In the genomic region with DNA sequence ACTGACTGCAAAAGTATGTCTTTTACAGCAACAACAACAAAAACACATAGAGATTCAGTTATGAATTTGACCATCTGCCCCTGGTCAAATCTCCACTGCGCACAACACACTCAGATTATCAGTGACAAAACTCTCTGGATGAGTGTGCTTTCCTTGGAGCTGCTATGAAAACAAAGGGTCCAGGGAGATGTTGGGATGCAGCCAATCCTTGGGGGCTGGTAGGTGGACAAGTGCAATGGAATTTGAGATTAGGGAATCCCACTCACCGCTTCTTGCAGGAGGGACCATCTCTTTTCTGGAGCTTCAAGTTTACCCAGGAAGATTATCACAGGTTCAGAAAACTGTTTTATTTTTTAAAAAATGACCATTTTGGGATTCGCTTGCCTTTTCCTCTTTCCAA, we compare ENCODE assay signal across 27 cellular contexts.
DNase-seq lines count a peak whose midpoint lies in the region; ATAC-seq, FAIRE-seq and TF ChIP-seq lines count a peak whose summit lies in the region.
"Had no signal": no experiment of that assay in that cellular context is flagged by ENCODE, and none has a peak within 500 bp of the region (broad histone marks: within the 10 kb centered on the region; RNA-seq: fewer than 3 reads in every experiment).

No MANE protein-coding gene starts in this region.

- no peak overlapping the region for H2AFZ ChIP-seq in hepatocyte

- intact Hi-C loops in thyroid gland (cut with DNase I) = no loop called here

- H3K36me3 Mint-ChIP-seq in nephron (ENCODE audit: low read depth) = no peaks in the 10 kb centered on the region
- H3K36me3 Mint-ChIP-seq: CD14-positive monocyte; CD4-positive, alpha-beta memory T cell; CD4-positive, CD25-positive, alpha-beta regulatory T cell; CD8-positive, alpha-beta memory T cell had no signal

- DNase-seq in A549 (ENCODE audit: low read depth in 1 of 2, low spot score in 1 of 2) = no peak
- DNase-seq in brain microvascular endothelial cell = peak; percentile 32
- peak; percentile 14 to 15 for DNase-seq in thyroid gland
- DNase-seq in OCI-M1 (lab: John Stamatoyannopoulos, UW) = no peak
- no peak for DNase-seq in hepatocyte (ENCODE audit: low spot score)
- DNase-seq: ACHN; BE2C; C1 segment of cervical spinal cord; CD4-positive, alpha-beta memory T cell; CD4-positive, CD25-positive, alpha-beta regulatory T cell; CD8-positive, alpha-beta memory T cell; COR-L47; DMS 273 treated with DMSO at 0.1 percent for 48 hours; DMS153; DMS53; DMS79; DND-41; EL; GDM1 had no signal

- no peak for TF ChIP-seq EP300 in A549 (IDR thresholded peaks at IDR 0.05)

- POLR2A ChIA-PET in A549 (lab: Yijun Ruan, JAX) = interaction anchor here (0.7 kb wide), 1 partner anchor 14 kb away, joined by 3 read pairs; no protein-coding TSS in a partner anchor

- H3K36me3 ChIP-seq in brain microvascular endothelial cell (replicated peaks) (no peaks in the 10 kb centered on the region), thyroid gland (no peaks in the 10 kb centered on the region), hepatocyte (replicated peaks; ENCODE audit: insufficient read depth, low read depth) (no peaks in the 10 kb centered on the region)
- H3K36me3 ChIP-seq: BE2C, BLaER1 had no signal

- no peaks in the 10 kb centered on the region for H3K9me2 ChIP-seq in hepatocyte (replicated peaks; ENCODE audit: insufficient read depth)

- no peak overlapping the region for H3K27ac ChIP-seq in A549
- H3K27ac ChIP-seq in brain microvascular endothelial cell = no peak overlapping the region
- no peak overlapping the region for H3K27ac ChIP-seq in thyroid gland
- H3K27ac ChIP-seq in hepatocyte = no peak overlapping the region
- H3K27ac ChIP-seq: 22Rv1, BLaER1 had no signal

- FAIRE-seq in A549 (lab: Jason Lieb, UNC) = peak; percentile 78
- FAIRE-seq: GM12878, GM12892, GM19239 had no signal

- peak overlapping the region; percentile 30 to 76 (median 63) for H3K27ac Mint-ChIP-seq in nephron
- H3K27ac Mint-ChIP-seq: CD14-positive monocyte; CD4-positive, alpha-beta memory T cell; CD4-positive, CD25-positive, alpha-beta regulatory T cell; CD8-positive, alpha-beta memory T cell had no signal

- peaks cover 22% of the 10 kb centered on the region for H3K4me1 Mint-ChIP-seq in nephron
- H3K4me1 Mint-ChIP-seq: CD14-positive monocyte; CD4-positive, alpha-beta memory T cell; CD4-positive, CD25-positive, alpha-beta regulatory T cell; CD8-positive, alpha-beta memory T cell had no signal

- H3K79me2 ChIP-seq in hepatocyte = no peaks in the 10 kb centered on the region

- H3K4me1 ChIP-seq in A549 (no peaks in the 10 kb centered on the region), thyroid gland (peaks cover 4 to 6% of the 10 kb centered on the region in 2 donors), hepatocyte (ENCODE audit: insufficient read depth) (peaks cover 8% of the 10 kb centered on the region)
- H3K4me1 ChIP-seq: BE2C, BLaER1 had no signal

- CTCF ChIA-PET in A549 (lab: Yijun Ruan, JAX) = interaction anchor here (0.9 to 1.0 kb wide), 2 partner anchors 26 to 33 kb away, joined by 3 read pairs; no protein-coding TSS in a partner anchor

- TF ChIP-seq CTCF in A549 (IDR thresholded peaks at IDR 0.05) (no peak), brain microvascular endothelial cell (IDR thresholded peaks at IDR 0.05; ENCODE audit: low read depth, low read length, missing control alignments) (no peak), nephron (IDR thresholded peaks at IDR 0.05; ENCODE audit: unreplicated experiment in 3 of 3) (no peak), thyroid gland (IDR thresholded peaks at IDR 0.05) (no peak), hepatocyte (IDR thresholded peaks at IDR 0.05; ENCODE audit: poor library complexity) (no peak)

- in situ Hi-C loops in brain microvascular endothelial cell (cut with HindIII; ENCODE audit: low pct_ligation_motif_present, low sequenced_read_pairs) = no loop called here

- ATAC-seq in A549 = no peak
- no peak for ATAC-seq in GM18498 (IDR thresholded peaks at IDR 0.05; ENCODE audit: unreplicated experiment)
- ATAC-seq: GM12878 had no signal

- peaks cover 7% of the 10 kb centered on the region for H3K27me3 Mint-ChIP-seq in nephron (ENCODE audit: low read depth)

- H3K4me2 ChIP-seq in A549 (no peak overlapping the region), hepatocyte (no peak overlapping the region)
- H3K4me2 ChIP-seq: BLaER1 had no signal

- WGBS in A549 (ENCODE audit: missing lambda C conversion rate) = 16% methylated on average over 3 of the region's 3 CpGs
- 68 to 70% methylated on average over 3 of the region's 3 CpGs for WGBS in thyroid gland, 2 donors
- 89% methylated on average over 3 of the region's 3 CpGs for WGBS in hepatocyte (ENCODE audit: low lambda C conversion rate, missing lambda C conversion rate)

- no peak for TF ChIP-seq POLR2A in A549 (IDR thresholded peaks at IDR 0.05; ENCODE audit: low read length)
- TF ChIP-seq POLR2A in thyroid gland (IDR thresholded peaks at IDR 0.05) = no peak

- peaks cover 2% of the 10 kb centered on the region; the same call in 1 of the 3 replicates for H3K9me3 ChIP-seq in A549
- no peaks in the 10 kb centered on the region for H3K9me3 ChIP-seq in thyroid gland
- no peaks in the 10 kb centered on the region for H3K9me3 ChIP-seq in hepatocyte (ENCODE audit: low read depth)
- H3K9me3 ChIP-seq: BE2C had no signal

- H4K20me1 ChIP-seq in hepatocyte (ENCODE audit: insufficient read depth, poor library complexity, severe bottlenecking) = no peaks in the 10 kb centered on the region
- H4K20me1 ChIP-seq: BLaER1 had no signal

- H3K9me3 Mint-ChIP-seq in nephron = peaks cover 10% of the 10 kb centered on the region
- H3K9me3 Mint-ChIP-seq: CD8-positive, alpha-beta memory T cell had no signal

- H3K4me3 ChIP-seq in A549 (no peak overlapping the region), brain microvascular endothelial cell (ENCODE audit: low read depth, low read length) (no peak overlapping the region), thyroid gland (replicated peaks in 1 of 3) (no peak overlapping the region), hepatocyte (no peak overlapping the region)
- H3K4me3 ChIP-seq: BLaER1, GM12878 had no signal

- H3K27me3 ChIP-seq in brain microvascular endothelial cell (replicated peaks) (no peaks in the 10 kb centered on the region), thyroid gland (no peaks in the 10 kb centered on the region), hepatocyte (no peaks in the 10 kb centered on the region)
- H3K27me3 ChIP-seq: BE2C, BLaER1 had no signal

- TF ChIP-seq RAD21 in A549 (conservative IDR thresholded peaks at IDR 0.05 in 1 of 2, IDR thresholded peaks at IDR 0.05 in 1 of 2) = no peak

- peak overlapping the region in 1 of 3 experiments; percentile 21 for H3K4me3 Mint-ChIP-seq in nephron
- H3K4me3 Mint-ChIP-seq: CD14-positive monocyte; CD4-positive, alpha-beta memory T cell; CD4-positive, CD25-positive, alpha-beta regulatory T cell; CD8-positive, alpha-beta memory T cell had no signal

TF ChIP-seq in A549, 52 proteins besides CTCF, POLR2A, EP300 and RAD21:
- no peak for TF ChIP-seq FOXS1 (CRISPR knock-in tag; IDR thresholded peaks at IDR 0.05)

Comparison
In these comparisons a context has a peak if more than half of its experiments do, and no peak if none do; other contexts are left out.
1. DNase-seq: peak in brain microvascular endothelial cell (single experiment) and thyroid gland (2 of 2); none in A549 (0 of 2), OCI-M1 (single experiment) and hepatocyte (single experiment).